In genomic region chr10:78194539-78195402, GRCh38 we compare ENCODE assay signal across 1 cellular context.
TF ChIP-seq lines count a peak whose summit lies in the region.

No MANE protein-coding gene starts in this region.

TF ChIP-seq in IMR-90, 13 proteins besides CTCF, POLR2A, EP300 and RAD21 (continued from another document):
- TF ChIP-seq ELK1 (IDR thresholded peaks at IDR 0.05; ENCODE audit: borderline replicate concordance, low read depth, low read length) (no peak), CHD1 (IDR thresholded peaks at IDR 0.05; ENCODE audit: low read depth, low read length) (no peak), CEBPB (IDR thresholded peaks at IDR 0.05; ENCODE audit: low read depth, low read length) (peak; percentile 1; the same call in 1 of the 2 replicates)
